16 cellular contexts compared by ENCODE assay signal in genomic region chr17:14192684-14193344, GRCh38. TPM values are rescaled to one million over a fixed set of nuclear protein-coding genes. Genes with fewer than 3 reads are reported as not detected.
A peak's percentile ranks its signal among the peaks of the same experiment; 100 is the strongest.
DNase-seq lines count a peak whose midpoint lies in the region; ATAC-seq, FAIRE-seq and TF ChIP-seq lines count a peak whose summit lies in the region.
"Not testable (repeated sequence)": the region's sequence is repeated elsewhere in the genome, so short reads cannot be mapped to it uniquely, and the experiment has no call there.
"Had no signal": no experiment of that assay in that cellular context is flagged by ENCODE, and none has a peak within 500 bp of the region (broad histone marks: within the 10 kb centered on the region; RNA-seq: fewer than 3 reads in every experiment).

No MANE protein-coding gene starts in this region.

- H3K4me1 ChIP-seq in DND-41 (ENCODE audit: insufficient read depth, low read length): peaks cover 12% of the 10 kb centered on the region

- not testable (repeated sequence) for H3K79me2 ChIP-seq in DND-41 (ENCODE audit: insufficient read depth, low read length)

- CTCF ChIA-PET in activated CD4-positive, alpha-beta T cell treated with anti-CD3 and anti-CD28 coated beads for 36 hours (lab: Charles Lee): not testable (repeated sequence)

- H3K27ac ChIP-seq in DND-41 (ENCODE audit: low read length): not testable (repeated sequence)

- H3K4me3 ChIP-seq in DND-41 (ENCODE audit: low read depth in 1 of 2, low read length in 2 of 2): not testable (repeated sequence)

- FAIRE-seq in GM19239 (lab: Jason Lieb, UNC): peak; percentile 64

- H3K36me3 Mint-ChIP-seq in activated CD4-positive, alpha-beta T cell treated with anti-CD3 and anti-CD28 coated beads for 36 hours (ENCODE audit: low read depth): peaks cover 22% of the 10 kb centered on the region
- H3K36me3 Mint-ChIP-seq in activated T-helper 2 cell treated with anti-CD3 and anti-CD28 coated beads, Interferon-gamma antibody, Interleukin-2, Interleukin-4, amounts not matched to agents 10 μg/mL and 5 μg/mL and 100 μg/mL, durations not matched to agents 14 hours and 24 hours and 36 hours (ENCODE audit: low read depth): peaks cover 36% of the 10 kb centered on the region
- H3K36me3 Mint-ChIP-seq in effector memory CD8-positive, alpha-beta T cell (ENCODE audit: insufficient read depth): not testable (repeated sequence)
- H3K36me3 Mint-ChIP-seq in stimulated activated naive B cell treated with anti-CD40 and anti-IgM and Interleukin-4, amounts not matched to agents 10 μg/mL and 1 μg/mL and 100 μg/mL, for 72 hours: peaks cover 39 to 54% of the 10 kb centered on the region in 2 donors

- POLR2A ChIA-PET in activated CD4-positive, alpha-beta T cell treated with anti-CD3 and anti-CD28 coated beads for 36 hours (lab: Charles Lee): not testable (repeated sequence)

- not testable (repeated sequence) for H3K36me3 ChIP-seq in DND-41 (ENCODE audit: insufficient read depth, low read length)

- peak overlapping the region; percentile 43 for H3K27ac Mint-ChIP-seq in activated CD4-positive, alpha-beta T cell treated with anti-CD3 and anti-CD28 coated beads for 36 hours
- H3K27ac Mint-ChIP-seq in activated T-helper 2 cell treated with anti-CD3 and anti-CD28 coated beads, Interferon-gamma antibody, Interleukin-2, Interleukin-4, amounts not matched to agents 10 μg/mL and 5 μg/mL and 100 μg/mL, durations not matched to agents 14 hours and 24 hours and 36 hours: peak overlapping the region; percentile 78
- peak overlapping the region; percentile 74 to 76 for H3K27ac Mint-ChIP-seq in effector memory CD8-positive, alpha-beta T cell
- not testable (repeated sequence) for H3K27ac Mint-ChIP-seq in stimulated activated naive B cell treated with anti-CD40 and anti-IgM and Interleukin-4, amounts not matched to agents 10 μg/mL and 1 μg/mL and 100 μg/mL, for 72 hours

- not testable (repeated sequence) for H4K20me1 ChIP-seq in DND-41 (ENCODE audit: insufficient read depth, low read length)

- H3K4me2 ChIP-seq in DND-41 (ENCODE audit: insufficient read depth, low read length): not testable (repeated sequence)

- not testable (repeated sequence) for H3K27me3 ChIP-seq in DND-41 (ENCODE audit: insufficient read depth, low read length, poor library complexity)

- not testable (repeated sequence) for H3K9me3 Mint-ChIP-seq in activated CD4-positive, alpha-beta T cell treated with anti-CD3 and anti-CD28 coated beads for 36 hours (ENCODE audit: low read depth); activated T-helper 2 cell treated with anti-CD3 and anti-CD28 coated beads, Interferon-gamma antibody, Interleukin-2, Interleukin-4, amounts not matched to agents 10 μg/mL and 5 μg/mL and 100 μg/mL, durations not matched to agents 14 hours and 24 hours and 36 hours; effector memory CD8-positive, alpha-beta T cell; stimulated activated naive B cell treated with anti-CD40 and anti-IgM and Interleukin-4, amounts not matched to agents 10 μg/mL and 1 μg/mL and 100 μg/mL, for 72 hours

- H3K9ac ChIP-seq in DND-41 (ENCODE audit: low read depth, low read length): not testable (repeated sequence)

- H3K4me1 Mint-ChIP-seq in activated CD4-positive, alpha-beta T cell treated with anti-CD3 and anti-CD28 coated beads for 36 hours: peaks cover 69% of the 10 kb centered on the region
- peaks cover 59% of the 10 kb centered on the region for H3K4me1 Mint-ChIP-seq in activated T-helper 2 cell treated with anti-CD3 and anti-CD28 coated beads, Interferon-gamma antibody, Interleukin-2, Interleukin-4, amounts not matched to agents 10 μg/mL and 5 μg/mL and 100 μg/mL, durations not matched to agents 14 hours and 24 hours and 36 hours (ENCODE audit: low read depth)
- peaks cover 48 to 64% of the 10 kb centered on the region in 2 donors for H3K4me1 Mint-ChIP-seq in effector memory CD8-positive, alpha-beta T cell (ENCODE audit: low read depth in 2 of 2)
- peaks cover 22 to 43% of the 10 kb centered on the region in 2 donors for H3K4me1 Mint-ChIP-seq in stimulated activated naive B cell treated with anti-CD40 and anti-IgM and Interleukin-4, amounts not matched to agents 10 μg/mL and 1 μg/mL and 100 μg/mL, for 72 hours

- not testable (repeated sequence) for H2AFZ ChIP-seq in DND-41 (ENCODE audit: low read depth, low read length)

- ATAC-seq in DND-41 (ENCODE audit: insufficient read depth, low read depth): peak; percentile 58
- ATAC-seq in HG02678 (IDR thresholded peaks at IDR 0.05; ENCODE audit: unreplicated experiment): peak; percentile 82
- ATAC-seq in HG03432 (IDR thresholded peaks at IDR 0.05; ENCODE audit: unreplicated experiment): peak; percentile 60
- peak; percentile 21 for ATAC-seq in activated CD4-positive, alpha-beta T cell treated with anti-CD3 and anti-CD28 coated beads for 36 hours
- peak; percentile 68 for ATAC-seq in effector memory CD8-positive, alpha-beta T cell (replicated peaks)
- peak; percentile 70 to 74 for ATAC-seq in stimulated activated naive B cell treated with anti-CD40 and anti-IgM and Interleukin-4, amounts not matched to agents 10 μg/mL and 1 μg/mL and 100 μg/mL, for 72 hours (replicated peaks)

- TF ChIP-seq CTCF in DND-41 (IDR thresholded peaks at IDR 0.05; ENCODE audit: borderline replicate concordance, extremely low read depth, low read length, poor library complexity, severe bottlenecking): not testable (repeated sequence)

- H3K9me3 ChIP-seq in DND-41 (ENCODE audit: insufficient read depth, low read length, severe bottlenecking): not testable (repeated sequence)

- intact Hi-C loops in activated CD4-positive, alpha-beta T cell treated with anti-CD3 and anti-CD28 coated beads for 36 hours (cut with DNase I, micrococcal nuclease); activated T-helper 2 cell treated with anti-CD3 and anti-CD28 coated beads, Interferon-gamma antibody, Interleukin-2, Interleukin-4, amounts not matched to agents 10 μg/mL and 5 μg/mL and 100 μg/mL, durations not matched to agents 14 hours and 24 hours and 36 hours (cut with micrococcal nuclease): not testable (repeated sequence)

- DNase-seq in DND-41: peak; percentile 21
- DNase-seq in GM19239 (ENCODE audit: insufficient read length, low spot score); activated T-helper 2 cell treated with anti-CD3 and anti-CD28 coated beads, Interferon-gamma antibody, Interleukin-2, Interleukin-4, amounts not matched to agents 10 μg/mL and 5 μg/mL and 100 μg/mL, durations not matched to agents 14 hours and 24 hours and 36 hours (ENCODE audit: low spot score); effector memory CD8-positive, alpha-beta T cell; stimulated activated naive B cell treated with anti-CD40 and anti-IgM and Interleukin-4, amounts not matched to agents 10 μg/mL and 1 μg/mL and 100 μg/mL, for 72 hours: not testable (repeated sequence)
- DNase-seq in activated CD4-positive, alpha-beta T cell treated with anti-CD3 and anti-CD28 coated beads for 36 hours: peak; percentile 41

- H3K4me3 Mint-ChIP-seq in activated CD4-positive, alpha-beta T cell treated with anti-CD3 and anti-CD28 coated beads for 36 hours: peak overlapping the region; percentile 30
- H3K4me3 Mint-ChIP-seq in activated T-helper 2 cell treated with anti-CD3 and anti-CD28 coated beads, Interferon-gamma antibody, Interleukin-2, Interleukin-4, amounts not matched to agents 10 μg/mL and 5 μg/mL and 100 μg/mL, durations not matched to agents 14 hours and 24 hours and 36 hours (ENCODE audit: low read depth); stimulated activated naive B cell treated with anti-CD40 and anti-IgM and Interleukin-4, amounts not matched to agents 10 μg/mL and 1 μg/mL and 100 μg/mL, for 72 hours: not testable (repeated sequence)
- H3K4me3 Mint-ChIP-seq in effector memory CD8-positive, alpha-beta T cell: peak overlapping the region; percentile 70 to 78

- not testable (repeated sequence) for H3K27me3 Mint-ChIP-seq in activated CD4-positive, alpha-beta T cell treated with anti-CD3 and anti-CD28 coated beads for 36 hours; activated T-helper 2 cell treated with anti-CD3 and anti-CD28 coated beads, Interferon-gamma antibody, Interleukin-2, Interleukin-4, amounts not matched to agents 10 μg/mL and 5 μg/mL and 100 μg/mL, durations not matched to agents 14 hours and 24 hours and 36 hours (ENCODE audit: low read depth); effector memory CD8-positive, alpha-beta T cell
- peaks cover 10 to 33% of the 10 kb centered on the region in 2 donors for H3K27me3 Mint-ChIP-seq in stimulated activated naive B cell treated with anti-CD40 and anti-IgM and Interleukin-4, amounts not matched to agents 10 μg/mL and 1 μg/mL and 100 μg/mL, for 72 hours

RNA-seq across cellular contexts. Expression of gene CDRT15, which starts 43.8 kb away (rescaled TPM):
- not detected for total RNA-seq in activated CD4-positive, alpha-beta T cell treated with anti-CD3 and anti-CD28 coated beads for 36 hours
- not detected in 2 replicates for total RNA-seq in activated T-helper 2 cell treated with anti-CD3 and anti-CD28 coated beads, Interferon-gamma antibody, Interleukin-2, Interleukin-4, amounts not matched to agents 10 μg/mL and 5 μg/mL and 100 μg/mL, durations not matched to agents 14 hours and 24 hours and 36 hours
- total RNA-seq: cardiac muscle cell, dermis microvascular lymphatic vessel endothelial cell, epithelial cell of proximal tubule, foreskin keratinocyte, hepatocyte, lower leg skin, occipital lobe, thoracic aorta had no signal

Comparison
In these comparisons a context has a peak if more than half of its experiments do, and no peak if none do; other contexts are left out.
1. ATAC-seq: peak in every context shown above with its lines; median percentile 82 in HG02678; 72 in stimulated activated naive B cell treated with anti-CD40 and anti-IgM and Interleukin-4, amounts not matched to agents 10 μg/mL and 1 μg/mL and 100 μg/mL, for 72 hours; 68 in effector memory CD8-positive, alpha-beta T cell; 60 in HG03432; 58 in DND-41; 21 in activated CD4-positive, alpha-beta T cell treated with anti-CD3 and anti-CD28 coated beads for 36 hours.